9 cellular contexts compared by ENCODE assay signal in the genomic region with DNA sequence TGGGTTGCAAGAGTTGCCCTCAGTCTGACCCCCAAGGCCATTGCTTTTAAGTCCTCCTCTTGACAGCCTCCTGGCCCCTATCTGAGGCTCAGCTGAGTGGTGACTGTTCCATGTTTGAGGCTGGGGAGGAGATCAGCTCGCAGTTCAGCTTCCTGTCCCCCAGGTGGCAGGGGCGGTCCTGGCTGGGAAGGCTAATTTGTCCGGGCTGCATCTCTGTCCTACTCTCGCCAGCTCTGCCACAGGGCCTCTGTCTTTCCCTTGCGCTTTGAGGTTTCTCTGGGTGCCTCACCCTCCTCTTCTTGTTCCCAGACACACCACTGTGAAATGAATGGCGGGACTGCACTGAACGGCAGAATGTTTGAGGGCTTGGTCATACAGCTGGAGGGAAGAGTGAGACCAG.
A peak's percentile ranks its signal among the peaks of the same experiment; 100 is the strongest.
DNase-seq lines count a peak whose midpoint lies in the region; ATAC-seq and TF ChIP-seq lines count a peak whose summit lies in the region.
"Had no signal": no experiment of that assay in that cellular context is flagged by ENCODE, and none has a peak within 500 bp of the region (broad histone marks: within the 10 kb centered on the region; RNA-seq: fewer than 3 reads in every experiment).

No MANE protein-coding gene starts in this region.

- H3K27ac Mint-ChIP-seq in activated naive CD4-positive, alpha-beta T cell treated with anti-CD3 and anti-CD28 coated beads, Interleukin-2, amount 10 ng/mL, durations not matched to agents 7 days and 5 days: no peak overlapping the region

- DNase-seq in activated naive CD4-positive, alpha-beta T cell treated with anti-CD3 and anti-CD28 coated beads, Interleukin-2, amount 10 ng/mL, durations not matched to agents 7 days and 5 days: peak; percentile 34
- no peak for DNase-seq in activated naive CD4-positive, alpha-beta T cell (lab: John Stamatoyannopoulos, UW)
- DNase-seq in NCI-H128 (lab: John Stamatoyannopoulos, UW; ENCODE audit: unreplicated experiment): peak; percentile 7
- peak; percentile 40 to 78 for DNase-seq in left lung
- DNase-seq in activated CD4-positive, alpha-beta T cell treated with anti-CD3 and anti-CD28 coated beads, Interleukin-2, amount 50 U/mL, for 1 hour: no peak

- no peak overlapping the region for H3K4me3 Mint-ChIP-seq in activated naive CD4-positive, alpha-beta T cell treated with anti-CD3 and anti-CD28 coated beads, Interleukin-2, amount 10 ng/mL, durations not matched to agents 7 days and 5 days
- H3K4me3 Mint-ChIP-seq: central memory CD8-positive, alpha-beta T cell had no signal

- TF ChIP-seq CTCF in WI38 (IDR thresholded peaks at IDR 0.05; ENCODE audit: low read depth, low read length) (peak; percentile 76), left lung (IDR thresholded peaks at IDR 0.05) (peak; percentile 17 to 25), gastroesophageal sphincter (IDR thresholded peaks at IDR 0.05) (no peak)

- H3K9me3 Mint-ChIP-seq in activated naive CD4-positive, alpha-beta T cell treated with anti-CD3 and anti-CD28 coated beads, Interleukin-2, amount 10 ng/mL, durations not matched to agents 7 days and 5 days: no peaks in the 10 kb centered on the region
- H3K9me3 Mint-ChIP-seq: central memory CD8-positive, alpha-beta T cell had no signal

- intact Hi-C loops in left lung (cut with DNase I): no loop called here

- H3K36me3 ChIP-seq in left lung (no peaks in the 10 kb centered on the region), gastroesophageal sphincter (no peaks in the 10 kb centered on the region)

- 66 to 100% methylated on average over 1 to 5 of the region's 7 CpGs for WGBS in gastroesophageal sphincter (ENCODE audit: low coverage in 1 of 2), 2 donors

- H3K4me1 Mint-ChIP-seq in activated naive CD4-positive, alpha-beta T cell treated with anti-CD3 and anti-CD28 coated beads, Interleukin-2, amount 10 ng/mL, durations not matched to agents 7 days and 5 days: no peaks in the 10 kb centered on the region
- H3K4me1 Mint-ChIP-seq: central memory CD8-positive, alpha-beta T cell had no signal

- no peak for TF ChIP-seq POLR2A in gastroesophageal sphincter (IDR thresholded peaks at IDR 0.05)

- no peak overlapping the region for H3K4me3 ChIP-seq in WI38 (ENCODE audit: low read depth, low read length)
- no peak overlapping the region for H3K4me3 ChIP-seq in left lung
- H3K4me3 ChIP-seq in gastroesophageal sphincter: no peak overlapping the region

- peak; percentile 91 for ATAC-seq in left lung
- no peak for ATAC-seq in gastroesophageal sphincter
- no peak for ATAC-seq in HG02610 (IDR thresholded peaks at IDR 0.05; ENCODE audit: unreplicated experiment)

- H3K9me3 ChIP-seq in left lung: no peaks in the 10 kb centered on the region
- no peaks in the 10 kb centered on the region for H3K9me3 ChIP-seq in gastroesophageal sphincter

- no peaks in the 10 kb centered on the region for H3K36me3 Mint-ChIP-seq in activated naive CD4-positive, alpha-beta T cell treated with anti-CD3 and anti-CD28 coated beads, Interleukin-2, amount 10 ng/mL, durations not matched to agents 7 days and 5 days

- CTCF ChIA-PET in activated naive CD4-positive, alpha-beta T cell treated with anti-CD3 and anti-CD28 coated beads, Interleukin-2, amount 10 ng/mL, durations not matched to agents 7 days and 5 days (lab: Charles Lee): interaction anchor here (1.5 kb wide), 1 partner anchor 369 kb away, joined by 13 read pairs; no protein-coding TSS in a partner anchor

- no peak overlapping the region for H3K27ac ChIP-seq in left lung
- no peak overlapping the region for H3K27ac ChIP-seq in gastroesophageal sphincter

- H3K27me3 ChIP-seq in left lung: no peaks in the 10 kb centered on the region
- H3K27me3 ChIP-seq in gastroesophageal sphincter: peaks cover 45% of the 10 kb centered on the region

- TF ChIP-seq EP300 in gastroesophageal sphincter (IDR thresholded peaks at IDR 0.05): no peak

- no peaks in the 10 kb centered on the region for H3K27me3 Mint-ChIP-seq in activated naive CD4-positive, alpha-beta T cell treated with anti-CD3 and anti-CD28 coated beads, Interleukin-2, amount 10 ng/mL, durations not matched to agents 7 days and 5 days
- H3K27me3 Mint-ChIP-seq: central memory CD8-positive, alpha-beta T cell had no signal

- H3K4me1 ChIP-seq in left lung (no peaks in the 10 kb centered on the region), gastroesophageal sphincter (no peaks in the 10 kb centered on the region)

Comparison
In these comparisons a context has a peak if more than half of its experiments do, and no peak if none do; other contexts are left out.
1. DNase-seq: peak in activated naive CD4-positive, alpha-beta T cell treated with anti-CD3 and anti-CD28 coated beads, Interleukin-2, amount 10 ng/mL, durations not matched to agents 7 days and 5 days (single experiment), NCI-H128 (single experiment) and left lung (2 of 2); none in activated naive CD4-positive, alpha-beta T cell (0 of 4) and activated CD4-positive, alpha-beta T cell treated with anti-CD3 and anti-CD28 coated beads, Interleukin-2, amount 50 U/mL, for 1 hour (single experiment).
2. CTCF ChIP-seq: peak in WI38 (single experiment) and left lung (2 of 2); none in gastroesophageal sphincter (0 of 4).